ENCODE assay signal across 1 cellular context in the genomic region with DNA sequence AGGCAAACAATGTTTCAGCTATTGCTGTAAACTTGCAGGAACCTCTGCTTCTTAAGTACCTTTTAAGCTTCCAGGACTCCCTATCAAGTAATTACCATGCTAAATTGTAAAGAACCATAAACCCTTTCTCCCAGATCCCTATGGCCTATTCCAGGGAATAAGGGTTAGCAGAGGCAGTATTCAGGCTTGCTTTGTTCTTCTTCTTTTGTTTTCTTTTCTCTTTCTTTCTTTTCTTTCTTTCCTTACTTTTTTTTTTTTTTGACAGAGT.
TF ChIP-seq lines count a peak whose summit lies in the region.

No MANE protein-coding gene starts in this region.

TF ChIP-seq in GM12878, 131 proteins besides CTCF, POLR2A, EP300 and RAD21:
- TF ChIP-seq GATAD2B (conservative IDR thresholded peaks at IDR 0.05; ENCODE audit: low read depth) (no peak), CEBPB (IDR thresholded peaks at IDR 0.05; ENCODE audit: borderline replicate concordance in 1 of 2, low read depth in 2 of 2, low read length in 2 of 2) (no peak), ETV6 (conservative IDR thresholded peaks at IDR 0.05 in 1 of 2, IDR thresholded peaks at IDR 0.05 in 1 of 2; ENCODE audit: borderline replicate concordance in 1 of 2, low read depth in 1 of 2) (no peak), ZNF217 (IDR thresholded peaks at IDR 0.05) (no peak), TARDBP (IDR thresholded peaks at IDR 0.05; ENCODE audit: borderline replicate concordance) (no peak), NFXL1 (IDR thresholded peaks at IDR 0.05; ENCODE audit: borderline replicate concordance) (no peak)
